ENCODE assay signal across 10 cellular contexts in genomic region chr13:79548886-79549285, GRCh38.
DNase-seq lines count a peak whose midpoint lies in the region; ATAC-seq and TF ChIP-seq lines count a peak whose summit lies in the region.
"Had no signal": no experiment of that assay in that cellular context is flagged by ENCODE, and none has a peak within 500 bp of the region (broad histone marks: within the 10 kb centered on the region; RNA-seq: fewer than 3 reads in every experiment).

No MANE protein-coding gene starts in this region.

- H3K18ac ChIP-seq in mesendoderm (ENCODE audit: low read length) = no peak overlapping the region

- H3K23ac ChIP-seq in mesendoderm (ENCODE audit: low read length) = no peak overlapping the region

- no peaks in the 10 kb centered on the region for H3K4me1 Mint-ChIP-seq in activated naive CD8-positive, alpha-beta T cell treated with anti-CD3 and anti-CD28 coated beads for 36 hours

- TF ChIP-seq CTCF in BE2C (IDR thresholded peaks at IDR 0.05; ENCODE audit: low read depth, low read length) (peak; percentile 54), MM.1S (IDR thresholded peaks at IDR 0.05; ENCODE audit: low read length) (peak; percentile 12; the same call in 1 of the 2 replicates), body of pancreas (IDR thresholded peaks at IDR 0.05) (peak in 4 of 7 experiments; percentile 0 to 34 (median 22))

- H4K8ac ChIP-seq in mesendoderm (ENCODE audit: low read depth, low read length) = no peak overlapping the region

- no peak overlapping the region for H3K56ac ChIP-seq in mesendoderm (ENCODE audit: low read length)

- no peak overlapping the region for H3K4me2 ChIP-seq in MM.1S (ENCODE audit: low read depth, low read length)
- H3K4me2 ChIP-seq in mesendoderm (ENCODE audit: low read length) = no peak overlapping the region

- H3K27ac ChIP-seq in MM.1S (ENCODE audit: low read length) = no peak overlapping the region
- no peak overlapping the region for H3K27ac ChIP-seq in body of pancreas
- no peak overlapping the region for H3K27ac ChIP-seq in mesendoderm (ENCODE audit: low read depth, low read length)

- H3K4me1 ChIP-seq in BE2C (peaks cover 31% of the 10 kb centered on the region), MM.1S (ENCODE audit: low read length) (no peaks in the 10 kb centered on the region), body of pancreas (peaks cover 29% of the 10 kb centered on the region), mesendoderm (ENCODE audit: control insufficient read depth, low read depth, low read length) (no peaks in the 10 kb centered on the region)

- H3K79me1 ChIP-seq in mesendoderm (ENCODE audit: low read length) = no peaks in the 10 kb centered on the region

- no peak overlapping the region for H2BK5ac ChIP-seq in mesendoderm (ENCODE audit: low read length)

- H4K20me1 ChIP-seq in MM.1S (ENCODE audit: insufficient read depth, low read length) = no peaks in the 10 kb centered on the region

- DNase-seq in BE2C (no peak), MM.1S (no peak), body of pancreas (no peak), mesendoderm (peak; percentile 18), SHP77 treated with DMSO at 0.1 percent for 48 hours (lab: John Stamatoyannopoulos, UW) (no peak)
- DNase-seq in activated naive CD8-positive, alpha-beta T cell treated with anti-CD3 and anti-CD28 coated beads for 36 hours = no peak
- no peak for DNase-seq in activated CD8-positive, alpha-beta memory T cell treated with anti-CD3 and anti-CD28 coated beads for 24 hours
- DNase-seq: activated CD4-positive, alpha-beta T cell treated with anti-CD3 and anti-CD28 coated beads for 4 hours; aorta had no signal

- WGBS in body of pancreas, 2 donors = 32 to 40% methylated on average over 1 of the region's 1 CpG
- no CpG with 5 or more reads among the region's 1 CpG for WGBS in mesendoderm (ENCODE audit: extremely low coverage, insufficient coverage, low lambda C conversion rate)

- no peak overlapping the region for H3K4me3 Mint-ChIP-seq in activated naive CD8-positive, alpha-beta T cell treated with anti-CD3 and anti-CD28 coated beads for 36 hours

- no peak overlapping the region for H2AFZ ChIP-seq in MM.1S (ENCODE audit: low read length)

- no peaks in the 10 kb centered on the region for H3K27me3 Mint-ChIP-seq in activated naive CD8-positive, alpha-beta T cell treated with anti-CD3 and anti-CD28 coated beads for 36 hours

- H2AK5ac ChIP-seq in mesendoderm (ENCODE audit: low read length) = no peak overlapping the region

- no peaks in the 10 kb centered on the region for H3F3A ChIP-seq in MM.1S (ENCODE audit: insufficient read depth, low read length)

- H3K9me3 ChIP-seq in BE2C (no peaks in the 10 kb centered on the region), MM.1S (replicated peaks; ENCODE audit: insufficient read depth, low read length) (no peaks in the 10 kb centered on the region; the same call in 1 of the 2 replicates), body of pancreas (no peaks in the 10 kb centered on the region)

- H3K9me2 ChIP-seq in MM.1S (replicated peaks; ENCODE audit: insufficient read depth, low read length) = no peaks in the 10 kb centered on the region

- H3K4me3 ChIP-seq in BE2C (ENCODE audit: low read depth, low read length) (no peak overlapping the region), MM.1S (ENCODE audit: low read length) (no peak overlapping the region), body of pancreas (no peak overlapping the region), mesendoderm (ENCODE audit: low read length) (no peak overlapping the region)

- H4K5ac ChIP-seq in mesendoderm (ENCODE audit: low read length) = no peak overlapping the region

- no peak overlapping the region for H2BK15ac ChIP-seq in mesendoderm (replicated peaks; ENCODE audit: low read depth)

- H3K27ac Mint-ChIP-seq in activated naive CD8-positive, alpha-beta T cell treated with anti-CD3 and anti-CD28 coated beads for 36 hours = no peak overlapping the region

- H3K9ac ChIP-seq in MM.1S (ENCODE audit: low read length) (no peak overlapping the region), mesendoderm (ENCODE audit: low read length) (no peak overlapping the region)

- no peaks in the 10 kb centered on the region for H3K36me3 ChIP-seq in BE2C
- no peaks in the 10 kb centered on the region; the same call in 1 of the 2 replicates for H3K36me3 ChIP-seq in MM.1S (replicated peaks; ENCODE audit: insufficient read depth, low read length)
- H3K36me3 ChIP-seq in body of pancreas (replicated peaks in 1 of 2; ENCODE audit: insufficient read depth in 1 of 2, low read depth in 2 of 2) = no peaks in the 10 kb centered on the region
- no peaks in the 10 kb centered on the region for H3K36me3 ChIP-seq in mesendoderm (ENCODE audit: control insufficient read depth, insufficient read depth, low read length)

- ATAC-seq in body of pancreas = no peak
- ATAC-seq in GM18861 (IDR thresholded peaks at IDR 0.05; ENCODE audit: unreplicated experiment) = no peak

- H3K9me3 Mint-ChIP-seq in activated naive CD8-positive, alpha-beta T cell treated with anti-CD3 and anti-CD28 coated beads for 36 hours = no peaks in the 10 kb centered on the region

- no peak for TF ChIP-seq POLR2A in body of pancreas (IDR thresholded peaks at IDR 0.05)

- H3K36me3 Mint-ChIP-seq in activated naive CD8-positive, alpha-beta T cell treated with anti-CD3 and anti-CD28 coated beads for 36 hours = no peaks in the 10 kb centered on the region

- H3K27me3 ChIP-seq in BE2C = no peaks in the 10 kb centered on the region
- H3K27me3 ChIP-seq in MM.1S (replicated peaks; ENCODE audit: insufficient read depth, low read length) = no peaks in the 10 kb centered on the region
- no peaks in the 10 kb centered on the region for H3K27me3 ChIP-seq in body of pancreas
- no peaks in the 10 kb centered on the region for H3K27me3 ChIP-seq in mesendoderm (ENCODE audit: insufficient read depth, low read length, poor library complexity)

- intact Hi-C loops in body of pancreas (cut with DNase I) = no loop called here

- no peak overlapping the region for H2BK120ac ChIP-seq in mesendoderm (ENCODE audit: low read depth, low read length)

- no peak overlapping the region for H3K4ac ChIP-seq in mesendoderm (ENCODE audit: low read depth, low read length)

- H3K79me2 ChIP-seq in MM.1S (ENCODE audit: low read length) (no peaks in the 10 kb centered on the region), mesendoderm (ENCODE audit: control insufficient read depth, insufficient read depth, low read length) (no peaks in the 10 kb centered on the region)
